ENCODE assay signal across 7 cellular contexts in genomic region chr1:64469614-64469976, GRCh38. TPM values are rescaled to one million over a fixed set of nuclear protein-coding genes. Genes with fewer than 3 reads are reported as not detected.
DNase-seq lines count a peak whose midpoint lies in the region; ATAC-seq and TF ChIP-seq lines count a peak whose summit lies in the region.

No MANE protein-coding gene starts in this region.

- H3K27me3 Mint-ChIP-seq in progenitor cell of endocrine pancreas = peaks cover 9% of the 10 kb centered on the region

- peak overlapping the region; percentile 81 for H3K4me3 ChIP-seq in GM23248
- H3K4me3 ChIP-seq in SJCRH30 = peak overlapping the region; percentile 89
- H3K4me3 ChIP-seq in fibroblast of pulmonary artery (replicated peaks; ENCODE audit: low read depth, low read length) = peak overlapping the region; percentile 59

- peak overlapping the region; percentile 80 for H3K4me3 Mint-ChIP-seq in progenitor cell of endocrine pancreas (ENCODE audit: low read depth)

- no peak for TF ChIP-seq CTCF in fibroblast of pulmonary artery (IDR thresholded peaks at IDR 0.05; ENCODE audit: low read length, missing control alignments)
- no peak for TF ChIP-seq CTCF in progenitor cell of endocrine pancreas (IDR thresholded peaks at IDR 0.05; ENCODE audit: unreplicated experiment)

- H2AFZ ChIP-seq in GM23248 = peak overlapping the region; percentile 87

- H3K9me3 Mint-ChIP-seq in progenitor cell of endocrine pancreas (ENCODE audit: low read depth) = no peaks in the 10 kb centered on the region

- H3F3A ChIP-seq in GM23248 (ENCODE audit: insufficient read depth) = no peaks in the 10 kb centered on the region

- in situ Hi-C loops in GM23248 (cut with MboI) = no loop called here

- no peaks in the 10 kb centered on the region for H3K36me3 ChIP-seq in GM23248 (ENCODE audit: low read depth)
- no peaks in the 10 kb centered on the region for H3K36me3 ChIP-seq in SJCRH30

- no peaks in the 10 kb centered on the region for H4K20me1 ChIP-seq in GM23248 (ENCODE audit: insufficient read depth)

- WGBS in GM23248 (ENCODE audit: low coverage in 1 of 2, low lambda C conversion rate in 2 of 2, missing lambda C conversion rate in 2 of 2), 2 experiments = 5 to 6% methylated on average over 22 of the region's 22 CpGs

- no peaks in the 10 kb centered on the region for H3K9me2 ChIP-seq in GM23248 (ENCODE audit: insufficient read depth)

- peak overlapping the region; percentile 61 for H3K9ac ChIP-seq in GM23248

- H3K79me2 ChIP-seq in GM23248 (ENCODE audit: insufficient read depth) = peaks cover 17% of the 10 kb centered on the region

- peak overlapping the region; percentile 86 for H3K4me2 ChIP-seq in GM23248 (ENCODE audit: unreplicated experiment)

- H3K27ac ChIP-seq in GM23248 (no peak overlapping the region), SJCRH30 (peak overlapping the region; percentile 60)

- H3K4me1 Mint-ChIP-seq in progenitor cell of endocrine pancreas (ENCODE audit: low read depth) = peaks cover 41% of the 10 kb centered on the region

- H3K4me1 ChIP-seq in GM23248 (ENCODE audit: insufficient read depth) = 0 out of 2 replicates have a peak, but pooled peaks cover 5% of the 10 kb centered on the region
- no peaks in the 10 kb centered on the region for H3K4me1 ChIP-seq in SJCRH30

- DNase-seq in GM23248 = peak; percentile 58
- DNase-seq in SJCRH30 = no peak
- DNase-seq in fibroblast of pulmonary artery (ENCODE audit: low read depth) = peak; percentile 8
- DNase-seq in progenitor cell of endocrine pancreas (ENCODE audit: low spot score, unreplicated experiment) = no peak
- no peak for DNase-seq in SK-N-DZ (ENCODE audit: low spot score)

- ATAC-seq in GM21723 (IDR thresholded peaks at IDR 0.05; ENCODE audit: unreplicated experiment) (no peak), GM21717 (IDR thresholded peaks at IDR 0.05; ENCODE audit: unreplicated experiment) (no peak)

- H3K9me3 ChIP-seq in GM23248 (ENCODE audit: low read depth) = no peaks in the 10 kb centered on the region
- no peaks in the 10 kb centered on the region; the same call in 1 of the 2 replicates for H3K9me3 ChIP-seq in SJCRH30 (replicated peaks)

- no peaks in the 10 kb centered on the region for H3K36me3 Mint-ChIP-seq in progenitor cell of endocrine pancreas (ENCODE audit: insufficient read depth)

- H3K27me3 ChIP-seq in GM23248 (replicated peaks; ENCODE audit: insufficient read depth) (no peaks in the 10 kb centered on the region), SJCRH30 (no peaks in the 10 kb centered on the region)

- peak overlapping the region; percentile 34 for H3K27ac Mint-ChIP-seq in progenitor cell of endocrine pancreas

RNA-seq across cellular contexts. Expression of gene CACHD1, which starts 0.3 kb away (rescaled TPM):
- 5.6 and 9.3 TPM in 2 replicates for total RNA-seq in GM23248 (2014; rRNA removed; shearing (Covaris generic))
- polyA plus RNA-seq in GM23248 (2016; fragmentation: Nextera tagmentation; extraction: Ambion mirVana) = 1.4 and 1.9 TPM in 2 replicates
- 10.6 and 12.1 TPM in 2 replicates for total RNA-seq in SJCRH30 (2014; rRNA removed; shearing (Covaris generic))
- total RNA-seq in progenitor cell of endocrine pancreas = 33.5 and 36.0 TPM in 2 replicates
- polyA plus RNA-seq in SK-N-DZ (2014; cell fraction: cytosol; rRNA removed) = 7.8 and 8.8 TPM in 2 replicates
- 7.1 and 10.4 TPM in 2 replicates for polyA plus RNA-seq in SK-N-DZ (2014; cell fraction: nucleus; rRNA removed)

Comparison
In these comparisons a context has a peak if more than half of its experiments do, and no peak if none do; other contexts are left out.
1. DNase-seq: peak in GM23248 (single experiment) and fibroblast of pulmonary artery (single experiment); none in SJCRH30 (0 of 2), progenitor cell of endocrine pancreas (single experiment) and SK-N-DZ (single experiment).
2. Peak in every context shown above with its lines, with median percentiles within 50 percentile points of each other: H3K4me3 ChIP-seq.